ENCODE assay signal across 1 cellular context in genomic region chr18:32158108-32158624, GRCh38.
TF ChIP-seq lines count a peak whose summit lies in the region.

No MANE protein-coding gene starts in this region.

TF ChIP-seq in K562, 482 proteins besides CTCF, POLR2A, EP300 and RAD21 (continued from another document):
- no peak for TF ChIP-seq POLR2AphosphoS2 (IDR thresholded peaks at IDR 0.05; ENCODE audit: low read length)
- TF ChIP-seq PHF21A (IDR thresholded peaks at IDR 0.05; ENCODE audit: borderline replicate concordance, low read depth): peak; percentile 67; the same call in 1 of the 2 replicates
- no peak for TF ChIP-seq E4F1 (CRISPR knock-in tag; IDR thresholded peaks at IDR 0.05; ENCODE audit: borderline replicate concordance)
- TF ChIP-seq STAG1 (CRISPR knock-in tag; IDR thresholded peaks at IDR 0.05; ENCODE audit: borderline replicate concordance): peak; percentile 68; the same call in 1 of the 2 replicates
- TF ChIP-seq, protein P1, sequence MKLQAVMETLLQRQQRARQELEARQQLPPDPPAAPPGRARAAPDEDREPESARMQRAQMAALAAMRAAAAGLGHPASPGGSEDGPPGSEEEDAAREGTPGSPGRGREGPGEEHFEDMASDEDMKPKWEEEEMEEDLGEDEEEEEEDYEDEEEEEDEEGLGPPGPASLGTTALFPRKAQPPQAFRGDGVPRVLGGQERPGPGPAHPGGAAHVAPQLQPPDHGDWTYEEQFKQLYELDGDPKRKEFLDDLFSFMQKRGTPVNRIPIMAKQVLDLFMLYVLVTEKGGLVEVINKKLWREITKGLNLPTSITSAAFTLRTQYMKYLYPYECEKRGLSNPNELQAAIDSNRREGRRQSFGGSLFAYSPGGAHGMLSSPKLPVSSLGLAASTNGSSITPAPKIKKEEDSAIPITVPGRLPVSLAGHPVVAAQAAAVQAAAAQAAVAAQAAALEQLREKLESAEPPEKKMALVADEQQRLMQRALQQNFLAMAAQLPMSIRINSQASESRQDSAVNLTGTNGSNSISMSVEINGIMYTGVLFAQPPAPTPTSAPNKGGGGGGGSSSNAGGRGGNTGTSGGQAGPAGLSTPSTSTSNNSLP (IDR thresholded peaks at IDR 0.05; ENCODE audit: borderline replicate concordance, low read depth, low read length): 0 out of 2 replicates have a peak, but pooled peaks have one; percentile 9
- TF ChIP-seq, protein P2, sequence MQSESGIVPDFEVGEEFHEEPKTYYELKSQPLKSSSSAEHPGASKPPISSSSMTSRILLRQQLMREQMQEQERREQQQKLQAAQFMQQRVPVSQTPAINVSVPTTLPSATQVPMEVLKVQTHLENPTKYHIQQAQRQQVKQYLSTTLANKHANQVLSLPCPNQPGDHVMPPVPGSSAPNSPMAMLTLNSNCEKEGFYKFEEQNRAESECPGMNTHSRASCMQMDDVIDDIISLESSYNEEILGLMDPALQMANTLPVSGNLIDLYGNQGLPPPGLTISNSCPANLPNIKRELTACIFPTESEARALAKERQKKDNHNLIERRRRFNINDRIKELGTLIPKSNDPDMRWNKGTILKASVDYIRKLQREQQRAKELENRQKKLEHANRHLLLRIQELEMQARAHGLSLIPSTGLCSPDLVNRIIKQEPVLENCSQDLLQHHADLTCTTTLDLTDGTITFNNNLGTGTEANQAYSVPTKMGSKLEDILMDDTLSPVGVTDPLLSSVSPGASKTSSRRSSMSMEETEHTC (IDR thresholded peaks at IDR 0.05): no peak
- TF ChIP-seq ZBTB7A (IDR thresholded peaks at IDR 0.05; ENCODE audit: borderline replicate concordance, control insufficient read depth, low read depth, low read length): no peak
- TF ChIP-seq JUND (IDR thresholded peaks at IDR 0.05; ENCODE audit: borderline replicate concordance, low read depth, low read length): peak; percentile 25; the same call in 1 of the 2 replicates
- no peak for TF ChIP-seq JUND (tag; IDR thresholded peaks at IDR 0.05; ENCODE audit: borderline replicate concordance, low read depth, low read length)
- TF ChIP-seq NBN (IDR thresholded peaks at IDR 0.05; ENCODE audit: low read depth): no peak
- TF ChIP-seq ZNF12 (CRISPR knock-in tag; IDR thresholded peaks at IDR 0.05): no peak
- TF ChIP-seq ZNF232 (CRISPR knock-in tag; IDR thresholded peaks at IDR 0.05): no peak
- no peak for TF ChIP-seq ZNF583 (CRISPR knock-in tag; IDR thresholded peaks at IDR 0.05)
- TF ChIP-seq SIN3B (IDR thresholded peaks at IDR 0.05; ENCODE audit: low read depth): no peak
- TF ChIP-seq ATF1 (CRISPR knock-in tag; IDR thresholded peaks at IDR 0.05): no peak
- peak; percentile 23; the same call in 1 of the 2 replicates for TF ChIP-seq ATF1 (tag; IDR thresholded peaks at IDR 0.05)
- TF ChIP-seq, protein P3, sequence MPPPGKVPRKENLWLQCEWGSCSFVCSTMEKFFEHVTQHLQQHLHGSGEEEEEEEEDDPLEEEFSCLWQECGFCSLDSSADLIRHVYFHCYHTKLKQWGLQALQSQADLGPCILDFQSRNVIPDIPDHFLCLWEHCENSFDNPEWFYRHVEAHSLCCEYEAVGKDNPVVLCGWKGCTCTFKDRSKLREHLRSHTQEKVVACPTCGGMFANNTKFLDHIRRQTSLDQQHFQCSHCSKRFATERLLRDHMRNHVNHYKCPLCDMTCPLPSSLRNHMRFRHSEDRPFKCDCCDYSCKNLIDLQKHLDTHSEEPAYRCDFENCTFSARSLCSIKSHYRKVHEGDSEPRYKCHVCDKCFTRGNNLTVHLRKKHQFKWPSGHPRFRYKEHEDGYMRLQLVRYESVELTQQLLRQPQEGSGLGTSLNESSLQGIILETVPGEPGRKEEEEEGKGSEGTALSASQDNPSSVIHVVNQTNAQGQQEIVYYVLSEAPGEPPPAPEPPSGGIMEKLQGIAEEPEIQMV (tag; conservative IDR thresholded peaks at IDR 0.05; ENCODE audit: low read depth): no peak
- TF ChIP-seq RCOR1 (IDR thresholded peaks at IDR 0.05; ENCODE audit: borderline replicate concordance in 1 of 2, low read depth in 2 of 2, low read length in 2 of 2): peak in 1 of 2 experiments; percentile 43; a peak in 1 of 4 replicates
- no peak for TF ChIP-seq MEF2A (IDR thresholded peaks at IDR 0.05; ENCODE audit: control insufficient read depth, low read depth, low read length)
- TF ChIP-seq, protein P4, sequence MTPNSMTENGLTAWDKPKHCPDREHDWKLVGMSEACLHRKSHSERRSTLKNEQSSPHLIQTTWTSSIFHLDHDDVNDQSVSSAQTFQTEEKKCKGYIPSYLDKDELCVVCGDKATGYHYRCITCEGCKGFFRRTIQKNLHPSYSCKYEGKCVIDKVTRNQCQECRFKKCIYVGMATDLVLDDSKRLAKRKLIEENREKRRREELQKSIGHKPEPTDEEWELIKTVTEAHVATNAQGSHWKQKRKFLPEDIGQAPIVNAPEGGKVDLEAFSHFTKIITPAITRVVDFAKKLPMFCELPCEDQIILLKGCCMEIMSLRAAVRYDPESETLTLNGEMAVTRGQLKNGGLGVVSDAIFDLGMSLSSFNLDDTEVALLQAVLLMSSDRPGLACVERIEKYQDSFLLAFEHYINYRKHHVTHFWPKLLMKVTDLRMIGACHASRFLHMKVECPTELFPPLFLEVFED (CRISPR knock-in tag; conservative IDR thresholded peaks at IDR 0.05): no peak
- no peak for TF ChIP-seq RB1 (IDR thresholded peaks at IDR 0.05; ENCODE audit: low read depth)
- no peak for TF ChIP-seq MNT (conservative IDR thresholded peaks at IDR 0.05)
- peak; percentile 41 for TF ChIP-seq SETDB1 (IDR thresholded peaks at IDR 0.05; ENCODE audit: low read length)
- TF ChIP-seq RNF2 (IDR thresholded peaks at IDR 0.05): no peak
- TF ChIP-seq, protein P5, sequence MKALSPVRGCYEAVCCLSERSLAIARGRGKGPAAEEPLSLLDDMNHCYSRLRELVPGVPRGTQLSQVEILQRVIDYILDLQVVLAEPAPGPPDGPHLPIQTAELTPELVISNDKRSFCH (CRISPR knock-in tag; IDR thresholded peaks at IDR 0.05): no peak
- TF ChIP-seq, protein P5 (tag; IDR thresholded peaks at IDR 0.05): no peak
- 0 out of 2 replicates have a peak, but pooled peaks have one; percentile 36 for TF ChIP-seq ARID2 (IDR thresholded peaks at IDR 0.05)
- TF ChIP-seq SRF (CRISPR knock-in tag; IDR thresholded peaks at IDR 0.05): no peak
TF ChIP-seq in K562: peak in this region for 12.
